In genomic region chr7:100802951-100803350, GRCh38 we compare ENCODE assay signal across 2 cellular contexts.
TF ChIP-seq lines count a peak whose summit lies in the region.

No MANE protein-coding gene starts in this region.

TF ChIP-seq in HepG2, 621 proteins besides CTCF, POLR2A, EP300 and RAD21 (continues in another document):
- TF ChIP-seq DMAP1 (CRISPR knock-in tag; IDR thresholded peaks at IDR 0.05) (no peak), MAFF (IDR thresholded peaks at IDR 0.05; ENCODE audit: low read depth, low read length) (no peak), KAT7 (CRISPR knock-in tag; IDR thresholded peaks at IDR 0.05; ENCODE audit: borderline replicate concordance) (no peak), ZNF761 (CRISPR knock-in tag; conservative IDR thresholded peaks at IDR 0.05) (no peak), ZNF710 (CRISPR knock-in tag; IDR thresholded peaks at IDR 0.05; ENCODE audit: borderline replicate concordance) (no peak), ZNF589 (CRISPR knock-in tag; conservative IDR thresholded peaks at IDR 0.05) (no peak), HIC2 (CRISPR knock-in tag; IDR thresholded peaks at IDR 0.05; ENCODE audit: low read depth) (no peak), HOXD1 (CRISPR knock-in tag; IDR thresholded peaks at IDR 0.05) (no peak), ZXDC (CRISPR knock-in tag; IDR thresholded peaks at IDR 0.05) (no peak), ZNF326 (CRISPR knock-in tag; IDR thresholded peaks at IDR 0.05; ENCODE audit: borderline replicate concordance) (no peak), ZNF816 (CRISPR knock-in tag; IDR thresholded peaks at IDR 0.05; ENCODE audit: borderline replicate concordance) (no peak), ZNF792 (CRISPR knock-in tag; IDR thresholded peaks at IDR 0.05) (no peak), ZNF260 (CRISPR knock-in tag; IDR thresholded peaks at IDR 0.05; ENCODE audit: borderline replicate concordance, low read depth) (no peak), ZNF737 (CRISPR knock-in tag; IDR thresholded peaks at IDR 0.05; ENCODE audit: borderline replicate concordance) (no peak), RORA (CRISPR knock-in tag; IDR thresholded peaks at IDR 0.05) (no peak)

TF ChIP-seq in K562, 482 proteins besides CTCF, POLR2A, EP300 and RAD21:
- TF ChIP-seq ATF1 (CRISPR knock-in tag; IDR thresholded peaks at IDR 0.05) (no peak), ATF1 (tag; IDR thresholded peaks at IDR 0.05) (no peak), NR2F6 (CRISPR knock-in tag; IDR thresholded peaks at IDR 0.05) (no peak), PBX2 (CRISPR knock-in tag; IDR thresholded peaks at IDR 0.05; ENCODE audit: low read depth) (no peak), PBX2 (tag; conservative IDR thresholded peaks at IDR 0.05; ENCODE audit: low read depth) (0 out of 2 replicates have a peak, but pooled peaks have one; percentile 31), MEIS2 (IDR thresholded peaks at IDR 0.05; ENCODE audit: partially characterized antibody) (peak; percentile 34), SPI1 (IDR thresholded peaks at IDR 0.05; ENCODE audit: borderline replicate concordance, low read depth, low read length) (peak; percentile 17; the same call in 1 of the 2 replicates), BRD9 (IDR thresholded peaks at IDR 0.05; ENCODE audit: low read depth, partially characterized antibody) (no peak), ZNF586 (CRISPR knock-in tag; conservative IDR thresholded peaks at IDR 0.05) (no peak), BCLAF1 (IDR thresholded peaks at IDR 0.05; ENCODE audit: borderline replicate concordance in 1 of 2, control insufficient read depth in 1 of 2, low read depth in 2 of 2, low read length in 1 of 2) (no peak), NR2C1 (IDR thresholded peaks at IDR 0.05) (no peak), NR2C1 (tag; IDR thresholded peaks at IDR 0.05) (no peak), ZNF740 (CRISPR knock-in tag; IDR thresholded peaks at IDR 0.05) (peak; percentile 49; the same call in 1 of the 2 replicates), ZNF740 (tag; IDR thresholded peaks at IDR 0.05) (peak in 1 of 2 experiments; percentile 66; a peak in 1 of 4 replicates), CCAR2 (IDR thresholded peaks at IDR 0.05; ENCODE audit: low read depth, low read length) (no peak), ZNF780A (CRISPR knock-in tag; IDR thresholded peaks at IDR 0.05) (no peak)
